Comparison of ENCODE assay signal across 1 cellular context in genomic region chr7:106282374-106282773, GRCh38.
TF ChIP-seq lines count a peak whose summit lies in the region.

No MANE protein-coding gene starts in this region.

TF ChIP-seq in K562, 482 proteins besides CTCF, POLR2A, EP300 and RAD21 (continued from another document):
- 0 out of 2 replicates have a peak, but pooled peaks have one; percentile 40 for TF ChIP-seq ZBTB40 (IDR thresholded peaks at IDR 0.05)
- TF ChIP-seq ZBTB40 (CRISPR knock-in tag; IDR thresholded peaks at IDR 0.05) = no peak
- TF ChIP-seq ZNF592 (IDR thresholded peaks at IDR 0.05) = peak; percentile 54; the same call in 1 of the 2 replicates
- no peak for TF ChIP-seq CEBPG (CRISPR knock-in tag; IDR thresholded peaks at IDR 0.05)
- peak in 1 of 2 experiments; percentile 13; a peak in 1 of 4 replicates for TF ChIP-seq CEBPG (tag; conservative IDR thresholded peaks at IDR 0.05 in 1 of 2, IDR thresholded peaks at IDR 0.05 in 1 of 2)
